Comparison of ENCODE assay signal across 1 cellular context in genomic region chr1:84077476-84078107, GRCh38.
TF ChIP-seq lines count a peak whose summit lies in the region.

No MANE protein-coding gene starts in this region.

TF ChIP-seq in HepG2, 621 proteins besides CTCF, POLR2A, EP300 and RAD21 (continued from another document and continues in another):
- 0 out of 2 replicates have a peak, but pooled peaks have one; percentile 40 for TF ChIP-seq ZNF235 (CRISPR knock-in tag; IDR thresholded peaks at IDR 0.05; ENCODE audit: borderline replicate concordance)
- TF ChIP-seq ZBTB14 (CRISPR knock-in tag; IDR thresholded peaks at IDR 0.05), result peak; percentile 94
- peak; percentile 93 for TF ChIP-seq RBFOX2 (IDR thresholded peaks at IDR 0.05; ENCODE audit: low read depth, low read length)
- TF ChIP-seq ZNF784 (CRISPR knock-in tag; IDR thresholded peaks at IDR 0.05; ENCODE audit: borderline replicate concordance), result peak; percentile 73; the same call in 1 of the 2 replicates
- peak; percentile 14; the same call in 1 of the 2 replicates for TF ChIP-seq ZNF691 (CRISPR knock-in tag; IDR thresholded peaks at IDR 0.05; ENCODE audit: borderline replicate concordance, low read depth)
- TF ChIP-seq KMT2A (CRISPR knock-in tag; IDR thresholded peaks at IDR 0.05), result peak; percentile 60; the same call in 1 of the 2 replicates
- TF ChIP-seq ZNF879 (CRISPR knock-in tag; IDR thresholded peaks at IDR 0.05), result no peak
- no peak for TF ChIP-seq ZNF652 (CRISPR knock-in tag; IDR thresholded peaks at IDR 0.05; ENCODE audit: borderline replicate concordance, low read depth)
- peak; percentile 41; the same call in 1 of the 2 replicates for TF ChIP-seq ZNF703 (CRISPR knock-in tag; IDR thresholded peaks at IDR 0.05; ENCODE audit: borderline replicate concordance)
- no peak for TF ChIP-seq ZNF12 (CRISPR knock-in tag; IDR thresholded peaks at IDR 0.05)
- peak; percentile 51; the same call in 1 of the 2 replicates for TF ChIP-seq ZNF451 (CRISPR knock-in tag; IDR thresholded peaks at IDR 0.05)
- TF ChIP-seq ZNF782 (CRISPR knock-in tag; IDR thresholded peaks at IDR 0.05; ENCODE audit: borderline replicate concordance), result 0 out of 2 replicates have a peak, but pooled peaks have one; percentile 37
- no peak; the same call in 1 of the 2 replicates for TF ChIP-seq ERF (CRISPR knock-in tag; IDR thresholded peaks at IDR 0.05)
- 0 out of 2 replicates have a peak, but pooled peaks have one; percentile 50 for TF ChIP-seq ZBTB34 (CRISPR knock-in tag; IDR thresholded peaks at IDR 0.05)
- TF ChIP-seq SRY (CRISPR knock-in tag; IDR thresholded peaks at IDR 0.05), result peak; percentile 75; the same call in 1 of the 2 replicates
- no peak for TF ChIP-seq REL (CRISPR knock-in tag; conservative IDR thresholded peaks at IDR 0.05)
- no peak for TF ChIP-seq TRAFD1 (CRISPR knock-in tag; IDR thresholded peaks at IDR 0.05; ENCODE audit: borderline replicate concordance)
- TF ChIP-seq ZBTB38 (CRISPR knock-in tag; IDR thresholded peaks at IDR 0.05), result no peak; the same call in 1 of the 2 replicates
- no peak for TF ChIP-seq ZNF138 (CRISPR knock-in tag; IDR thresholded peaks at IDR 0.05; ENCODE audit: low read depth)
- TF ChIP-seq TFAP4 (IDR thresholded peaks at IDR 0.05; ENCODE audit: borderline replicate concordance, low read depth), result peak; percentile 67; the same call in 1 of the 2 replicates
- TF ChIP-seq TARDBP (CRISPR knock-in tag; IDR thresholded peaks at IDR 0.05), result no peak
- TF ChIP-seq PAX8 (CRISPR knock-in tag; IDR thresholded peaks at IDR 0.05; ENCODE audit: borderline replicate concordance), result no peak
- peak; percentile 81; the same call in 1 of the 2 replicates for TF ChIP-seq KLF6 (CRISPR knock-in tag; IDR thresholded peaks at IDR 0.05)
- TF ChIP-seq ZNF251 (CRISPR knock-in tag; IDR thresholded peaks at IDR 0.05), result no peak
- no peak for TF ChIP-seq ZNF761 (CRISPR knock-in tag; conservative IDR thresholded peaks at IDR 0.05)
- TF ChIP-seq ZNF232 (CRISPR knock-in tag; IDR thresholded peaks at IDR 0.05; ENCODE audit: borderline replicate concordance), result peak; percentile 50; the same call in 1 of the 2 replicates
- TF ChIP-seq SP4 (CRISPR knock-in tag; IDR thresholded peaks at IDR 0.05), result no peak; the same call in 1 of the 2 replicates
- no peak for TF ChIP-seq ZNF337 (CRISPR knock-in tag; IDR thresholded peaks at IDR 0.05; ENCODE audit: borderline replicate concordance, low read depth)
- no peak for TF ChIP-seq TEAD2 (CRISPR knock-in tag; IDR thresholded peaks at IDR 0.05)
- TF ChIP-seq NPAS2 (CRISPR knock-in tag; IDR thresholded peaks at IDR 0.05; ENCODE audit: borderline replicate concordance), result no peak
- TF ChIP-seq CREB1 (IDR thresholded peaks at IDR 0.05), result peak; percentile 62; the same call in 1 of the 2 replicates
- peak; percentile 73 for TF ChIP-seq CREB1 (CRISPR knock-in tag; IDR thresholded peaks at IDR 0.05)
- TF ChIP-seq KAT2B (IDR thresholded peaks at IDR 0.05; ENCODE audit: borderline replicate concordance, low read depth, low read length), result no peak
- TF ChIP-seq ZNF547 (CRISPR knock-in tag; IDR thresholded peaks at IDR 0.05), result peak; percentile 51; the same call in 1 of the 2 replicates
- peak; percentile 70 for TF ChIP-seq ZFP91 (CRISPR knock-in tag; IDR thresholded peaks at IDR 0.05; ENCODE audit: borderline replicate concordance)
- TF ChIP-seq AHR (CRISPR knock-in tag; IDR thresholded peaks at IDR 0.05), result peak; percentile 23; the same call in 1 of the 2 replicates
- TF ChIP-seq SIX4 (CRISPR knock-in tag; IDR thresholded peaks at IDR 0.05), result no peak
- peak; percentile 24 for TF ChIP-seq CBX1 (IDR thresholded peaks at IDR 0.05; ENCODE audit: low read depth)
- no peak for TF ChIP-seq ZNF333 (CRISPR knock-in tag; IDR thresholded peaks at IDR 0.05; ENCODE audit: borderline replicate concordance)
- TF ChIP-seq TCF12 (IDR thresholded peaks at IDR 0.05), result no peak
- TF ChIP-seq TCF12 (CRISPR knock-in tag; IDR thresholded peaks at IDR 0.05), result no peak
- TF ChIP-seq ZNF746 (CRISPR knock-in tag; IDR thresholded peaks at IDR 0.05), result peak; percentile 38; the same call in 1 of the 2 replicates
- no peak for TF ChIP-seq ZNF496 (CRISPR knock-in tag; IDR thresholded peaks at IDR 0.05; ENCODE audit: insufficient replicate concordance)
- peak; percentile 65; the same call in 1 of the 2 replicates for TF ChIP-seq MXD3 (CRISPR knock-in tag; IDR thresholded peaks at IDR 0.05)
- no peak for TF ChIP-seq ZFP37 (CRISPR knock-in tag; IDR thresholded peaks at IDR 0.05; ENCODE audit: borderline replicate concordance)
- no peak for TF ChIP-seq TEF (CRISPR knock-in tag; IDR thresholded peaks at IDR 0.05)
- TF ChIP-seq HES4 (CRISPR knock-in tag; IDR thresholded peaks at IDR 0.05; ENCODE audit: borderline replicate concordance), result peak; percentile 64; the same call in 1 of the 2 replicates
- TF ChIP-seq ZNF44 (CRISPR knock-in tag; IDR thresholded peaks at IDR 0.05), result no peak
- TF ChIP-seq TERF1 (CRISPR knock-in tag; IDR thresholded peaks at IDR 0.05), result no peak
- no peak for TF ChIP-seq ZMAT5 (CRISPR knock-in tag; IDR thresholded peaks at IDR 0.05; ENCODE audit: borderline replicate concordance, low read depth)
- no peak for TF ChIP-seq DRAP1 (CRISPR knock-in tag; IDR thresholded peaks at IDR 0.05)
- 0 out of 2 replicates have a peak, but pooled peaks have one; percentile 8 for TF ChIP-seq ZNF770 (CRISPR knock-in tag; IDR thresholded peaks at IDR 0.05)
- peak; percentile 66; the same call in 1 of the 2 replicates for TF ChIP-seq ZSCAN5A (CRISPR knock-in tag; IDR thresholded peaks at IDR 0.05; ENCODE audit: borderline replicate concordance)
